9 cellular contexts compared by ENCODE assay signal in genomic region chr22:31637375-31637937, GRCh38. TPM values are rescaled to one million over a fixed set of nuclear protein-coding genes. Genes with fewer than 3 reads are reported as not detected.
DNase-seq lines count a peak whose midpoint lies in the region; ATAC-seq and TF ChIP-seq lines count a peak whose summit lies in the region.
"Had no signal": no experiment of that assay in that cellular context is flagged by ENCODE, and none has a peak within 500 bp of the region (broad histone marks: within the 10 kb centered on the region; RNA-seq: fewer than 3 reads in every experiment).

No MANE protein-coding gene starts in this region.

- no peaks in the 10 kb centered on the region for H3K4me1 ChIP-seq in lung (ENCODE audit: control insufficient read depth in 2 of 2, insufficient read depth in 2 of 2, low read length in 2 of 2)

- no peaks in the 10 kb centered on the region for H3K9me3 ChIP-seq in lung (ENCODE audit: control insufficient read depth in 2 of 2, insufficient read depth in 1 of 2, low read length in 1 of 2)

- intact Hi-C loops in activated B cell treated with CpG ODN at 0.5 μM for 24 hours (cut with micrococcal nuclease), result loop anchor here (2.0 kb wide), 1 partner anchor 13 kb away; no protein-coding TSS in a partner anchor

- DNase-seq in activated B cell treated with CpG ODN at 0.5 μM for 24 hours (no peak), lung (ENCODE audit: low spot score) (no peak), DMS114 treated with DMSO at 0.1 percent for 48 hours (lab: John Stamatoyannopoulos, UW; ENCODE audit: unreplicated experiment) (no peak)
- DNase-seq in stimulated activated naive CD4-positive, alpha-beta T cell (lab: John Stamatoyannopoulos, UW), result no peak
- no peak for DNase-seq in activated T-cell treated with anti-CD3 and anti-CD28 coated beads, Interleukin-2, amount 50 U/mL, for 4 hours

- H3K36me3 ChIP-seq in lung (ENCODE audit: control insufficient read depth in 2 of 2, insufficient read depth in 2 of 2, low read length in 2 of 2), result no peaks in the 10 kb centered on the region

- no peaks in the 10 kb centered on the region for H3K9me3 Mint-ChIP-seq in activated B cell treated with CpG ODN at 0.5 μM for 24 hours
- no peaks in the 10 kb centered on the region for H3K9me3 Mint-ChIP-seq in activated T-cell treated with anti-CD3 and anti-CD28 coated beads, Interleukin-2, amount 50 U/mL, for 4 hours

- WGBS in lung, 2 donors, result 34 to 56% methylated on average over 10 of the region's 10 CpGs

- peaks cover 62% of the 10 kb centered on the region for H3K4me1 Mint-ChIP-seq in activated B cell treated with CpG ODN at 0.5 μM for 24 hours
- H3K4me1 Mint-ChIP-seq in activated T-cell treated with anti-CD3 and anti-CD28 coated beads, Interleukin-2, amount 50 U/mL, for 4 hours (ENCODE audit: low read depth), result peaks cover 51% of the 10 kb centered on the region

- H3K4me3 ChIP-seq in lung, result no peak overlapping the region

- H3K27ac Mint-ChIP-seq in activated B cell treated with CpG ODN at 0.5 μM for 24 hours, result peak overlapping the region; percentile 86

- ATAC-seq in GM18873 (IDR thresholded peaks at IDR 0.05; ENCODE audit: low FRiP score, unreplicated experiment) (peak; percentile 36), HG03025 (IDR thresholded peaks at IDR 0.05; ENCODE audit: low FRiP score, unreplicated experiment) (peak; percentile 37), activated B cell treated with CpG ODN at 0.5 μM for 24 hours (ENCODE audit: low read depth) (peak; percentile 74), lung (ENCODE audit: insufficient read depth, low FRiP score) (peak; percentile 39), esophagus mucosa (no peak)
- ATAC-seq in activated T-cell treated with anti-CD3 and anti-CD28 coated beads, Interleukin-2, amount 50 U/mL, for 4 hours, result no peak
- ATAC-seq: Panc1 had no signal

- peak overlapping the region; percentile 79 for H3K4me3 Mint-ChIP-seq in activated B cell treated with CpG ODN at 0.5 μM for 24 hours
- H3K4me3 Mint-ChIP-seq in activated T-cell treated with anti-CD3 and anti-CD28 coated beads, Interleukin-2, amount 50 U/mL, for 4 hours, result no peak overlapping the region

- POLR2A ChIA-PET in activated B cell treated with CpG ODN at 0.5 μM for 24 hours (lab: Charles Lee), result interaction anchor here (0.7 to 3.2 kb wide), 5 partner anchors 18 to 366 kb away, joined by 3 to 33 read pairs (median 7); partner anchors contain the start of gene PISD

- peaks cover 7% of the 10 kb centered on the region for H3K36me3 Mint-ChIP-seq in activated B cell treated with CpG ODN at 0.5 μM for 24 hours (ENCODE audit: low read depth)
- peaks cover 2% of the 10 kb centered on the region for H3K36me3 Mint-ChIP-seq in activated T-cell treated with anti-CD3 and anti-CD28 coated beads, Interleukin-2, amount 50 U/mL, for 4 hours (ENCODE audit: insufficient read depth)

- no peaks in the 10 kb centered on the region for H3K27me3 ChIP-seq in lung (ENCODE audit: control insufficient read depth, insufficient read depth)

- CTCF ChIA-PET in activated B cell treated with CpG ODN at 0.5 μM for 24 hours (lab: Charles Lee), result interaction anchor here (1.0 to 10.0 kb wide), 4 partner anchors 19 to 81 kb away, joined by 3 to 92 read pairs (median 6); no protein-coding TSS in a partner anchor

- no peak for TF ChIP-seq CTCF in activated B cell treated with CpG ODN at 0.5 μM for 24 hours (IDR thresholded peaks at IDR 0.05)
- no peak for TF ChIP-seq CTCF in lung (IDR thresholded peaks at IDR 0.05; ENCODE audit: control extremely low read depth, extremely low read depth)

- no peaks in the 10 kb centered on the region for H3K27me3 Mint-ChIP-seq in activated B cell treated with CpG ODN at 0.5 μM for 24 hours
- H3K27me3 Mint-ChIP-seq in activated T-cell treated with anti-CD3 and anti-CD28 coated beads, Interleukin-2, amount 50 U/mL, for 4 hours (ENCODE audit: low read depth), result no peaks in the 10 kb centered on the region

- H3K27ac ChIP-seq in lung (ENCODE audit: low read depth in 1 of 2, low read length in 1 of 2), result peak overlapping the region; percentile 15 to 92

RNA-seq across cellular contexts. Expression of gene PISD, which starts 24.6 kb away (rescaled TPM):
- total RNA-seq in activated B cell treated with CpG ODN at 0.5 μM for 24 hours, result 53.7 and 61.6 TPM in 2 replicates
- total RNA-seq in lung, result 10 to 100 TPM; 25.7 to 94.6 TPM
- 10 to 100 TPM; 35.2 to 58.4 TPM for polyA plus RNA-seq in lung
- 20.2 TPM for total RNA-seq in esophagus mucosa
- 100 to 1,000 TPM in 1 of 3 donors, 10 to 100 TPM in 2; 80.0 to 101 (median 81.2) TPM for total RNA-seq in activated T-cell treated with anti-CD3 and anti-CD28 coated beads, Interleukin-2, amount 50 U/mL, for 4 hours

Comparison
In these comparisons a context has a peak if more than half of its experiments do, and no peak if none do; other contexts are left out.
1. ATAC-seq: peak in GM18873 (single experiment), HG03025 (single experiment), activated B cell treated with CpG ODN at 0.5 μM for 24 hours (single experiment) and lung (single experiment); none in esophagus mucosa (single experiment) and activated T-cell treated with anti-CD3 and anti-CD28 coated beads, Interleukin-2, amount 50 U/mL, for 4 hours (0 of 2).